Comparison of ENCODE assay signal across 9 cellular contexts in the genomic region with DNA sequence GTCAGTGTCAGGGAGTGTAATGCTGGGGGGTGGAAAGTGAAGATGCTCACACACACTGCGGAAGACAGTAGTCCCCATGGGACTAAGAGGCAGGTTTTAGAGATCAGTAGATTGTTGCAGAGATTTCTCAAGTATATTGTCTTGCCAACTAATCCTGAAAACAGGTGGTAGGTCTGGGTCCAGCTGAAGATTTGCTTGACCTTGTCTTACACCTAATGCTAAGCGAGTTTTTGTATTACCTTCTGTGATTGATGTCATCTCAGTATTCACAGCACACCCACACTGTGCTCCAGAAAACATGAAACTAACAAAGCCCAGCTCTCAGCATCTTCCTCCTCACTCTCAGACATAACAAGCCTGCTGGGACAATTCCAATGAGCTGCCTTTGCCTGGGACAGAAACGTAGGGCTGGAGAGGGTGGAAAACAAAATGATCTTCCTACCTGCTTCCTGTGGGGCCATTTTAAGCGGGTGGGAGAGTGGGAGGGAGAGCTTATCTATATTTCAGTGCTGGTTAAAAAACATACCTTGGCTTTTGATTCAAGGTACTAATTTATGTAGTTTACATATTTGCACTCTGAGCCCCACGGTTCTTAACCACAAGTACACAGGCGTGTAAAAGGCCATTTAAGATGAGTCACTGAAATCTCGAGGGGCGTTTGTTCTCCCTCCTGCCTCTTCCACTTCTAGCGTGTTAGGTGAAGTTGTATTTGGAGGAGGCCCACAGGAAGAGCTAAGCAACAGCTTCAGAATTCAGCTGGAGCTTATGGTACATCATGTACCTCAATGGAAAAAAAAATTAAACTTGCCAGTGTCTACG. TPM values are rescaled to one million over a fixed set of nuclear protein-coding genes. Genes with fewer than 3 reads are reported as not detected.
DNase-seq lines count a peak whose midpoint lies in the region; ATAC-seq and TF ChIP-seq lines count a peak whose summit lies in the region.
"Had no signal": no experiment of that assay in that cellular context is flagged by ENCODE, and none has a peak within 500 bp of the region (broad histone marks: within the 10 kb centered on the region; RNA-seq: fewer than 3 reads in every experiment).

No MANE protein-coding gene starts in this region.

- H3K27me3 ChIP-seq in SJSA1 (replicated peaks) (no peaks in the 10 kb centered on the region), lower lobe of right lung (ENCODE audit: low read depth) (no peaks in the 10 kb centered on the region)

- POLR2A ChIA-PET in RWPE1 (lab: Yijun Ruan, JAX; ENCODE audit: low non-redundant PET) = interaction anchor here (0.6 kb wide), 1 partner anchor 21 kb away, joined by 3 read pairs; no protein-coding TSS in a partner anchor

- ATAC-seq in GM18511 (IDR thresholded peaks at IDR 0.05; ENCODE audit: unreplicated experiment) = peak; percentile 64
- ATAC-seq in lower lobe of right lung = peak; percentile 49 to 76

- DNase-seq in H4 (ENCODE audit: low spot score) = peak; percentile 42
- DNase-seq in SJSA1 (ENCODE audit: low read depth in 1 of 2, low spot score in 2 of 2) = peak; percentile 51 to 62
- DNase-seq in lower lobe of right lung = no peak
- no peak for DNase-seq in NCI-H2171 treated with DMSO at 0.1 percent for 48 hours (lab: John Stamatoyannopoulos, UW)
- no peak for DNase-seq in AG08395 (ENCODE audit: low spot score)
- DNase-seq in RWPE1 (ENCODE audit: low spot score) = no peak
- no peak for DNase-seq in iPS-NIHi7 (ENCODE audit: extremely low spot score)
- DNase-seq: NCI-H1694 had no signal

- TF ChIP-seq CTCF in lower lobe of right lung (IDR thresholded peaks at IDR 0.05) (no peak), RWPE1 (conservative IDR thresholded peaks at IDR 0.05; ENCODE audit: low read depth) (no peak)

- H3K36me3 ChIP-seq in SJSA1 (no peaks in the 10 kb centered on the region), lower lobe of right lung (no peaks in the 10 kb centered on the region)

- H3K4me3 ChIP-seq in SJSA1 (no peak overlapping the region), lower lobe of right lung (no peak overlapping the region)

- H3K4me1 ChIP-seq in SJSA1 (replicated peaks) (peaks cover 18% of the 10 kb centered on the region), lower lobe of right lung (no peaks in the 10 kb centered on the region)

- H3K9me3 ChIP-seq in SJSA1 (replicated peaks) = no peaks in the 10 kb centered on the region
- no peaks in the 10 kb centered on the region for H3K9me3 ChIP-seq in lower lobe of right lung

- CTCF ChIA-PET in RWPE1 (lab: Yijun Ruan, JAX) = interaction anchor here (0.7 to 1.0 kb wide), 3 partner anchors 13 to 547 kb away, joined by 3 to 4 read pairs (median 4); no protein-coding TSS in a partner anchor

- H3K27ac ChIP-seq in SJSA1 (no peak overlapping the region), lower lobe of right lung (no peak overlapping the region), RWPE1 (no peak overlapping the region)

- intact Hi-C loops in lower lobe of right lung (cut with DNase I) = no loop called here

RNA-seq across cellular contexts. Expression of gene RBMS1, which starts 23.1 kb away (rescaled TPM):
- total RNA-seq in H4 (2014; rRNA removed; shearing (Covaris generic)) = 39.0 and 42.2 TPM in 2 replicates
- total RNA-seq in SJSA1 (2014; rRNA removed; shearing (Covaris generic)) = 79.2 and 111 TPM in 2 replicates
- 95.3 TPM for total RNA-seq in lower lobe of right lung

Comparison
In these comparisons a context has a peak if more than half of its experiments do, and no peak if none do; other contexts are left out.
1. DNase-seq: peak in H4 (single experiment) and SJSA1 (2 of 2); none in lower lobe of right lung (single experiment), NCI-H2171 treated with DMSO at 0.1 percent for 48 hours (single experiment), AG08395 (single experiment), RWPE1 (single experiment) and iPS-NIHi7 (single experiment).